In the genomic region with DNA sequence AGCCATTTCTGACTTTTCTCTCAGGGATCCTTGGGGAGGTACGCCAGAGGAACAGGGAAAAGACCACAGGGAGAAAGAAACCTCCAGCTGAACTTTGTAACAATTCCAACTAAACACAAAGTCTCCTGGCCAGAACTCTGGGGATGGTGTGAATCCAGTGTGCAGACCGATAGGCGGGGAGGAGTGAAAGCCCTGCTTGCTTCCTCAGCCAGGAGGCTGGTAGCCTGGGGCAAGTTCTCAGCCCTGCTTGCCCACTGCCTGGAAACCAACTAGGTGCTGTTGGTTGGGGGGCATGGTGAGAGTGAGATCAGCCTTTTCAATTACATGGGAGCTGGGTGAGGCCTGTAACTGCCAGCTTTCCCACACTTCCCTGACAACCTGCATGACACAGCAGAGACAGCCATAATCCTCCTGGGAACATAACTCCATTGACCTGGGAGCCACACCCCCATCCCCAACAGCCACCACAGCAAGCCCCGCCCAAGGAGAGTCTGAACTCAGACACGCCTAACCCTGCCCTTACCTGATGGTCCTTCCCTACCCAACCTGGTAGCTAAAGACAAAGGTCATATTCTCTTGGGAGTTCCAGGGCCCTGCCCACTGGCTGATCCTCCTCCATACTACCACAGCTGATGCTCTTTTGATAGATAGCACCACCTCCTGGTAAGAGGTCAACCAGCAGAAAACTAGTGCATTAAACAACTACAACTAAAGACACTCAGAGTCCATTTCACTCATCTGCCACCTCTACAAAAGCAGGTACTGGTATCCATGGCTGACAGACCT, we compare ENCODE assay signal across 8 cellular contexts.
DNase-seq lines count a peak whose midpoint lies in the region; ATAC-seq and TF ChIP-seq lines count a peak whose summit lies in the region.

No MANE protein-coding gene starts in this region.

- ATAC-seq in GM19463 (IDR thresholded peaks at IDR 0.05; ENCODE audit: unreplicated experiment) (no peak), body of pancreas (no peak)

- TF ChIP-seq POLR2A in body of pancreas (IDR thresholded peaks at IDR 0.05) = no peak

- in situ Hi-C loops in SK-MEL-5 (cut with HindIII; ENCODE audit: low pct_unique_long_range_greater_than_20kb, low sequenced_read_pairs) = no loop called here

- H3K4me1 ChIP-seq in body of pancreas = no peaks in the 10 kb centered on the region

- DNase-seq in DMS53 (lab: John Stamatoyannopoulos, UW) (peak; percentile 74), HEK293T (ENCODE audit: extremely low spot score) (peak; percentile 32), SK-MEL-5 (ENCODE audit: low read depth, low spot score) (peak; percentile 71), iPS-NIHi7 (ENCODE audit: extremely low spot score) (peak; percentile 60), body of pancreas (no peak)
- no peak for DNase-seq in activated effector memory CD4-positive, alpha-beta T cell treated with anti-CD3 and anti-CD28 coated beads, Interleukin-2, amount 50 U/mL, for 16 hours
- no peak for DNase-seq in activated naive CD4-positive, alpha-beta T cell (lab: John Stamatoyannopoulos, UW)

- H3K4me3 ChIP-seq in body of pancreas = no peak overlapping the region

- no peaks in the 10 kb centered on the region for H3K36me3 ChIP-seq in body of pancreas (replicated peaks in 1 of 2; ENCODE audit: insufficient read depth in 1 of 2, low read depth in 2 of 2)

- 92 to 93% methylated on average over 5 of the region's 5 CpGs for WGBS in body of pancreas, 2 donors

- H3K27ac ChIP-seq in body of pancreas = no peak overlapping the region

- peak in 1 of 7 experiments; percentile 16 for TF ChIP-seq CTCF in body of pancreas (IDR thresholded peaks at IDR 0.05)

- POLR2A ChIA-PET in HEK293T (lab: Yijun Ruan, JAX) = interaction anchor here (1.7 to 1.9 kb wide), 2 partner anchors 12 kb away, joined by 6 read pairs; no protein-coding TSS in a partner anchor

- H3K9me3 ChIP-seq in body of pancreas = no peaks in the 10 kb centered on the region

- CTCF ChIA-PET in HEK293T (lab: Yijun Ruan, JAX) = interaction anchor here (0.6 kb wide), 1 partner anchor 157 kb away, joined by 3 read pairs; no protein-coding TSS in a partner anchor

- intact Hi-C loops in body of pancreas (cut with DNase I) = no loop called here

- no peaks in the 10 kb centered on the region for H3K27me3 ChIP-seq in body of pancreas

TF ChIP-seq in HEK293T, 16 proteins besides CTCF, POLR2A, EP300 and RAD21:
- TF ChIP-seq PKNOX1 (IDR thresholded peaks at IDR 0.05) (no peak), HDGF (IDR thresholded peaks at IDR 0.05; ENCODE audit: borderline replicate concordance) (no peak), SUZ12 (IDR thresholded peaks at IDR 0.05) (no peak), L3MBTL2 (conservative IDR thresholded peaks at IDR 0.05) (no peak), SP1 (IDR thresholded peaks at IDR 0.05) (no peak), ZNF384 (IDR thresholded peaks at IDR 0.05) (no peak), ELF4 (IDR thresholded peaks at IDR 0.05) (no peak), NFRKB (IDR thresholded peaks at IDR 0.05) (no peak), FOXK2 (IDR thresholded peaks at IDR 0.05) (no peak), CTBP1 (IDR thresholded peaks at IDR 0.05; ENCODE audit: borderline replicate concordance) (no peak), ARNT (IDR thresholded peaks at IDR 0.05) (no peak), TARDBP (IDR thresholded peaks at IDR 0.05) (no peak), LEF1 (IDR thresholded peaks at IDR 0.05; ENCODE audit: borderline replicate concordance) (no peak), FOXM1 (IDR thresholded peaks at IDR 0.05; ENCODE audit: borderline replicate concordance) (no peak), FOXA1 (IDR thresholded peaks at IDR 0.05) (no peak)

Comparison
In these comparisons a context has a peak if more than half of its experiments do, and no peak if none do; other contexts are left out.
1. DNase-seq: peak in DMS53 (single experiment), HEK293T (single experiment), SK-MEL-5 (single experiment) and iPS-NIHi7 (single experiment); none in body of pancreas (0 of 4), activated effector memory CD4-positive, alpha-beta T cell treated with anti-CD3 and anti-CD28 coated beads, Interleukin-2, amount 50 U/mL, for 16 hours (single experiment) and activated naive CD4-positive, alpha-beta T cell (0 of 4).